In genomic region chr1:226187380-226187779, GRCh38 we compare ENCODE assay signal across 8 cellular contexts. TPM values are rescaled to one million over a fixed set of nuclear protein-coding genes. Genes with fewer than 3 reads are reported as not detected.
DNase-seq lines count a peak whose midpoint lies in the region; ATAC-seq and TF ChIP-seq lines count a peak whose summit lies in the region.

No MANE protein-coding gene starts in this region.

- DNase-seq in activated T-cell treated with anti-CD3 and anti-CD28 coated beads, Interleukin-2, amount 50 U/mL, for 24 hours: no peak
- DNase-seq in activated T-cell treated with anti-CD3 and anti-CD28 coated beads for 4 hours (no peak), thoracic aorta (ENCODE audit: low spot score) (no peak), SK-N-DZ (ENCODE audit: low spot score) (no peak)

- H3K27me3 Mint-ChIP-seq in activated T-cell treated with anti-CD3 and anti-CD28 coated beads, Interleukin-2, amount 50 U/mL, for 24 hours: no peaks in the 10 kb centered on the region
- no peaks in the 10 kb centered on the region for H3K27me3 Mint-ChIP-seq in activated naive CD8-positive, alpha-beta T cell

- peak overlapping the region; percentile 98 for H3K4me3 ChIP-seq in thoracic aorta

- H3K27ac ChIP-seq in layer of hippocampus (ENCODE audit: low read depth, low read length) (peak overlapping the region; percentile 92), thoracic aorta (peak overlapping the region; percentile 88 to 94)

- H3K4me1 Mint-ChIP-seq in activated T-cell treated with anti-CD3 and anti-CD28 coated beads, Interleukin-2, amount 50 U/mL, for 24 hours (ENCODE audit: low read depth): peaks cover 30% of the 10 kb centered on the region
- H3K4me1 Mint-ChIP-seq in activated naive CD8-positive, alpha-beta T cell (ENCODE audit: low read depth): peaks cover 24% of the 10 kb centered on the region

- TF ChIP-seq CTCF in thoracic aorta (IDR thresholded peaks at IDR 0.05): no peak

- H3K9me3 ChIP-seq in thoracic aorta: no peaks in the 10 kb centered on the region

- H3K36me3 ChIP-seq in thoracic aorta: no peaks in the 10 kb centered on the region

- H3K9me3 Mint-ChIP-seq in activated T-cell treated with anti-CD3 and anti-CD28 coated beads, Interleukin-2, amount 50 U/mL, for 24 hours: no peaks in the 10 kb centered on the region
- H3K9me3 Mint-ChIP-seq in activated naive CD8-positive, alpha-beta T cell (ENCODE audit: low read depth): no peaks in the 10 kb centered on the region

- peak overlapping the region; percentile 92 for H3K4me3 Mint-ChIP-seq in activated T-cell treated with anti-CD3 and anti-CD28 coated beads, Interleukin-2, amount 50 U/mL, for 24 hours
- H3K4me3 Mint-ChIP-seq in activated naive CD8-positive, alpha-beta T cell: peak overlapping the region; percentile 92

- peak overlapping the region; percentile 97 for H3K27ac Mint-ChIP-seq in activated T-cell treated with anti-CD3 and anti-CD28 coated beads, Interleukin-2, amount 50 U/mL, for 24 hours
- H3K27ac Mint-ChIP-seq in activated naive CD8-positive, alpha-beta T cell: peak overlapping the region; percentile 85

- H3K36me3 Mint-ChIP-seq in activated T-cell treated with anti-CD3 and anti-CD28 coated beads, Interleukin-2, amount 50 U/mL, for 24 hours (ENCODE audit: low read depth): peaks cover 20% of the 10 kb centered on the region
- H3K36me3 Mint-ChIP-seq in activated naive CD8-positive, alpha-beta T cell: peaks cover 5% of the 10 kb centered on the region

- peaks cover 12 to 40% of the 10 kb centered on the region in 2 donors for H3K4me1 ChIP-seq in thoracic aorta (ENCODE audit: control insufficient read depth in 1 of 2, low read depth in 2 of 2)

- no peak for ATAC-seq in thoracic aorta (ENCODE audit: insufficient number of reproducible peaks, low FRiP score, low read depth)
- no peak for ATAC-seq in GM18517 (IDR thresholded peaks at IDR 0.05; ENCODE audit: unreplicated experiment)
- no peak for ATAC-seq in HG03521 (IDR thresholded peaks at IDR 0.05; ENCODE audit: unreplicated experiment)

- no peaks in the 10 kb centered on the region for H3K27me3 ChIP-seq in layer of hippocampus (ENCODE audit: control insufficient read depth, insufficient read depth, low read length)
- no peaks in the 10 kb centered on the region for H3K27me3 ChIP-seq in thoracic aorta (replicated peaks; ENCODE audit: insufficient read depth)

RNA-seq across cellular contexts. Expression of gene ACBD3, which starts 0.8 kb away (rescaled TPM):
- total RNA-seq in thoracic aorta: 10 to 100 TPM; 44.7 to 59.8 TPM
- polyA plus RNA-seq in SK-N-DZ (2014; cell fraction: cytosol; rRNA removed): 15.2 and 17.6 TPM in 2 replicates
- polyA plus RNA-seq in SK-N-DZ (2014; cell fraction: nucleus; rRNA removed): 8.7 and 9.8 TPM in 2 replicates

RNA-seq across cellular contexts. Expression of gene MIXL1, which starts 36.1 kb away (rescaled TPM):
- total RNA-seq in thoracic aorta: not detected
- polyA plus RNA-seq in SK-N-DZ (2014; cell fraction: cytosol; rRNA removed): 0.10 TPM in 1 of 2 replicates, not detected in the other
- 0.29 TPM in 1 of 2 replicates, not detected in the other for polyA plus RNA-seq in SK-N-DZ (2014; cell fraction: nucleus; rRNA removed)
